8 cellular contexts compared by ENCODE assay signal in genomic region chr7:47327698-47328391, GRCh38.
DNase-seq lines count a peak whose midpoint lies in the region; ATAC-seq, FAIRE-seq and TF ChIP-seq lines count a peak whose summit lies in the region.

No MANE protein-coding gene starts in this region.

- FAIRE-seq in RCC 7860 (lab: Jason Lieb, UNC): peak; percentile 83

- no peaks in the 10 kb centered on the region; the same call in 1 of the 2 replicates for H4K20me1 ChIP-seq in BLaER1

- H3K4me2 ChIP-seq in BLaER1: peak overlapping the region; percentile 78

- H3K27me3 ChIP-seq in BLaER1 (no peaks in the 10 kb centered on the region), muscle layer of duodenum (ENCODE audit: low read depth, low read length) (no peaks in the 10 kb centered on the region)

- peak overlapping the region; percentile 44; the same call in 1 of the 2 replicates for H3K27ac ChIP-seq in BLaER1
- peak overlapping the region; percentile 70 for H3K27ac ChIP-seq in muscle layer of duodenum (ENCODE audit: low read length)

- H3K9ac ChIP-seq in BLaER1: peak overlapping the region; percentile 51; the same call in 1 of the 2 replicates

- H3K4me1 ChIP-seq in BLaER1 (peaks cover 23% of the 10 kb centered on the region), muscle layer of duodenum (ENCODE audit: control insufficient read depth in 1 of 2, insufficient read depth in 2 of 2, low read length in 2 of 2) (peaks cover 9 to 27% of the 10 kb centered on the region in 2 donors)

- H3K4me3 ChIP-seq in BLaER1 (peak overlapping the region; percentile 26; the same call in 1 of the 2 replicates), fibroblast of the aortic adventitia (ENCODE audit: low read depth, low read length) (peak overlapping the region; percentile 41), muscle layer of duodenum (ENCODE audit: low read depth in 1 of 2, low read length in 2 of 2) (peak overlapping the region; percentile 19 to 25)

- no peaks in the 10 kb centered on the region for H3K9me3 ChIP-seq in BLaER1
- no peaks in the 10 kb centered on the region for H3K9me3 ChIP-seq in muscle layer of duodenum (ENCODE audit: control insufficient read depth in 1 of 2, low read length in 2 of 2)

- TF ChIP-seq CTCF in fibroblast of the aortic adventitia (IDR thresholded peaks at IDR 0.05; ENCODE audit: insufficient read depth, low read length): no peak

- ATAC-seq in HG03442 (IDR thresholded peaks at IDR 0.05; ENCODE audit: unreplicated experiment): no peak
- ATAC-seq in GM21423 (IDR thresholded peaks at IDR 0.05; ENCODE audit: unreplicated experiment): no peak
- ATAC-seq in GM19452 (IDR thresholded peaks at IDR 0.05; ENCODE audit: unreplicated experiment): no peak

- peak; percentile 67 for DNase-seq in RCC 7860 (ENCODE audit: low spot score)
- peak; percentile 81 for DNase-seq in fibroblast of the aortic adventitia (ENCODE audit: low read depth)
- DNase-seq in GM19240 (ENCODE audit: insufficient read length, low spot score): no peak

- H3K36me3 ChIP-seq in BLaER1 (peaks cover 9% of the 10 kb centered on the region), muscle layer of duodenum (ENCODE audit: control insufficient read depth in 1 of 2, insufficient read depth in 2 of 2, low read length in 2 of 2) (peaks cover 0 to 5% of the 10 kb centered on the region in 2 donors)
